In genomic region chr12:87779858-87780498, GRCh38 we compare ENCODE assay signal across 19 cellular contexts.
A peak's percentile ranks its signal among the peaks of the same experiment; 100 is the strongest.
DNase-seq lines count a peak whose midpoint lies in the region; ATAC-seq lines count a peak whose summit lies in the region.
"Had no signal": no experiment of that assay in that cellular context is flagged by ENCODE, and none has a peak within 500 bp of the region (broad histone marks: within the 10 kb centered on the region; RNA-seq: fewer than 3 reads in every experiment).

No MANE protein-coding gene starts in this region.

- H3K36me3 ChIP-seq in Karpas-422 (ENCODE audit: insufficient read depth, low read length), result no peaks in the 10 kb centered on the region
- H3K36me3 ChIP-seq: BLaER1, prostate gland, thoracic aorta had no signal

- no peak overlapping the region for H3K4me3 ChIP-seq in Karpas-422 (ENCODE audit: low read length)
- H3K4me3 ChIP-seq: BLaER1, prostate gland, thoracic aorta had no signal

- H3K9me3 Mint-ChIP-seq in stimulated activated effector memory CD8-positive, alpha-beta T cell treated with anti-CD3 and anti-CD28 coated beads, Interleukin-12 subunit alpha, Interleukin-12 subunit beta, amount 100 ng/mL, for 72 hours, result peaks cover 14% of the 10 kb centered on the region
- H3K9me3 Mint-ChIP-seq: memory B cell had no signal

- H2AFZ ChIP-seq in Karpas-422 (ENCODE audit: low read length), result no peak overlapping the region

- H3K4me2 ChIP-seq in Karpas-422 (ENCODE audit: low read depth, low read length, poor library complexity, severe bottlenecking), result no peak overlapping the region
- H3K4me2 ChIP-seq: BLaER1 had no signal

- no peaks in the 10 kb centered on the region for H3K9me2 ChIP-seq in Karpas-422 (replicated peaks; ENCODE audit: insufficient read depth, low read length)

- no peak overlapping the region for H3K27ac Mint-ChIP-seq in stimulated activated effector memory CD8-positive, alpha-beta T cell treated with anti-CD3 and anti-CD28 coated beads, Interleukin-12 subunit alpha, Interleukin-12 subunit beta, amount 100 ng/mL, for 72 hours
- H3K27ac Mint-ChIP-seq: memory B cell, natural killer cell, T-helper 17 cell had no signal

- no peak overlapping the region for H3K4me3 Mint-ChIP-seq in stimulated activated effector memory CD8-positive, alpha-beta T cell treated with anti-CD3 and anti-CD28 coated beads, Interleukin-12 subunit alpha, Interleukin-12 subunit beta, amount 100 ng/mL, for 72 hours
- H3K4me3 Mint-ChIP-seq: memory B cell, natural killer cell, T-helper 17 cell had no signal

- H3K4me1 Mint-ChIP-seq in stimulated activated effector memory CD8-positive, alpha-beta T cell treated with anti-CD3 and anti-CD28 coated beads, Interleukin-12 subunit alpha, Interleukin-12 subunit beta, amount 100 ng/mL, for 72 hours, result no peaks in the 10 kb centered on the region
- H3K4me1 Mint-ChIP-seq: memory B cell, natural killer cell, T-helper 17 cell had no signal

- H3K36me3 Mint-ChIP-seq in stimulated activated effector memory CD8-positive, alpha-beta T cell treated with anti-CD3 and anti-CD28 coated beads, Interleukin-12 subunit alpha, Interleukin-12 subunit beta, amount 100 ng/mL, for 72 hours, result no peaks in the 10 kb centered on the region
- H3K36me3 Mint-ChIP-seq: memory B cell had no signal

- H3K9ac ChIP-seq in Karpas-422 (ENCODE audit: low read length), result no peak overlapping the region
- H3K9ac ChIP-seq: BLaER1 had no signal

- peak; percentile 37 for ATAC-seq in stimulated activated effector memory CD8-positive, alpha-beta T cell treated with anti-CD3 and anti-CD28 coated beads, Interleukin-12 subunit alpha, Interleukin-12 subunit beta, amount 100 ng/mL, for 72 hours
- no peak for ATAC-seq in HG03439 (IDR thresholded peaks at IDR 0.05; ENCODE audit: unreplicated experiment)
- ATAC-seq: natural killer cell, T-helper 17 cell had no signal

- H3K27me3 ChIP-seq in Karpas-422 (ENCODE audit: low read length), result no peaks in the 10 kb centered on the region
- H3K27me3 ChIP-seq: BLaER1 had no signal

- no peaks in the 10 kb centered on the region for H3K79me2 ChIP-seq in Karpas-422 (ENCODE audit: low read length)

- no peaks in the 10 kb centered on the region for H3K9me3 ChIP-seq in Karpas-422 (ENCODE audit: low read length)
- H3K9me3 ChIP-seq: BLaER1, prostate gland, thoracic aorta had no signal

- H3K4me1 ChIP-seq in Karpas-422 (ENCODE audit: low read length), result no peaks in the 10 kb centered on the region
- H3K4me1 ChIP-seq: BLaER1, prostate gland had no signal

- no peaks in the 10 kb centered on the region for H4K20me1 ChIP-seq in Karpas-422 (ENCODE audit: insufficient read depth, low read depth, low read length)
- H4K20me1 ChIP-seq: BLaER1 had no signal

- no peak overlapping the region for H3K27ac ChIP-seq in Karpas-422 (ENCODE audit: low read length)
- H3K27ac ChIP-seq: 22Rv1, BLaER1, prostate gland, thoracic aorta had no signal

- peak; percentile 8 for DNase-seq in DMS 273 (lab: John Stamatoyannopoulos, UW; ENCODE audit: unreplicated experiment)
- no peak for DNase-seq in DMS 273 treated with DMSO at 0.1 percent for 48 hours (lab: John Stamatoyannopoulos, UW)
- peak; percentile 61 for DNase-seq in NCI-H69 (lab: John Stamatoyannopoulos, UW)
- peak; percentile 19 for DNase-seq in fibroblast of gingiva (ENCODE audit: low read depth)
- DNase-seq in stimulated activated effector memory CD8-positive, alpha-beta T cell treated with anti-CD3 and anti-CD28 coated beads, Interleukin-12 subunit alpha, Interleukin-12 subunit beta, amount 100 ng/mL, for 72 hours (ENCODE audit: low spot score in 2 of 2), result no peak
- no peak for DNase-seq in T-helper 1 cell
- DNase-seq in Karpas-422, result no peak
- DNase-seq: activated CD4-positive, CD25-positive, alpha-beta regulatory T cell; central memory CD4-positive, alpha-beta T cell; natural killer cell; NCI-H1436 treated with DMSO at 0.1 percent for 48 hours; SIG-M5; T-helper 17 cell had no signal

Comparison
In these comparisons a context has a peak if more than half of its experiments do, and no peak if none do; other contexts are left out.
1. DNase-seq: peak in DMS 273 (single experiment), NCI-H69 (single experiment) and fibroblast of gingiva (single experiment); none in DMS 273 treated with DMSO at 0.1 percent for 48 hours (single experiment), stimulated activated effector memory CD8-positive, alpha-beta T cell treated with anti-CD3 and anti-CD28 coated beads, Interleukin-12 subunit alpha, Interleukin-12 subunit beta, amount 100 ng/mL, for 72 hours (0 of 2), T-helper 1 cell (0 of 5) and Karpas-422 (single experiment).